ENCODE assay signal across 18 cellular contexts in genomic region chr6:166509193-166509592, GRCh38.
DNase-seq lines count a peak whose midpoint lies in the region; ATAC-seq and TF ChIP-seq lines count a peak whose summit lies in the region.
"Had no signal": no experiment of that assay in that cellular context is flagged by ENCODE, and none has a peak within 500 bp of the region (broad histone marks: within the 10 kb centered on the region; RNA-seq: fewer than 3 reads in every experiment).

No MANE protein-coding gene starts in this region.

- 95% methylated on average over 6 of the region's 8 CpGs for WGBS in mesenchymal stem cell

- H2BK120ac ChIP-seq in mesenchymal stem cell (ENCODE audit: low read depth, low read length): no peak overlapping the region

- H3F3A ChIP-seq in OCI-LY1 (ENCODE audit: insufficient read depth, low read length): no peaks in the 10 kb centered on the region

- DNase-seq in mesenchymal stem cell (no peak), neural crest cell (ENCODE audit: low read depth, low spot score) (no peak), NCI-H69 (lab: John Stamatoyannopoulos, UW) (no peak)
- DNase-seq in activated effector memory CD4-positive, alpha-beta T cell treated with Interleukin-2 at 50 U/mL for 16 hours: no peak
- DNase-seq: 8988T; ACHN; BE2C; C1 segment of cervical spinal cord; CD4-positive, alpha-beta memory T cell; CD4-positive, CD25-positive, alpha-beta regulatory T cell; CD8-positive, alpha-beta memory T cell; COR-L47; DMS79 treated with DMSO at 0.1 percent for 48 hours; GF-D8 had no signal

- H2BK5ac ChIP-seq in mesenchymal stem cell (ENCODE audit: low read depth, low read length, poor library complexity, severe bottlenecking): no peak overlapping the region

- H3K79me2 ChIP-seq in OCI-LY1 (ENCODE audit: insufficient read depth, low read length): no peaks in the 10 kb centered on the region

- H3K4me1 Mint-ChIP-seq in neural crest cell: peaks cover 7% of the 10 kb centered on the region
- H3K4me1 Mint-ChIP-seq: CD14-positive monocyte had no signal

- H2BK15ac ChIP-seq in mesenchymal stem cell (ENCODE audit: low read depth, poor library complexity, severe bottlenecking): peak overlapping the region; percentile 37

- H2AK5ac ChIP-seq in mesenchymal stem cell (ENCODE audit: low read length, severe bottlenecking): no peak overlapping the region

- no peak for ATAC-seq in GM21825 (IDR thresholded peaks at IDR 0.05; ENCODE audit: unreplicated experiment)

- no peak overlapping the region for H3K4me2 ChIP-seq in OCI-LY1 (ENCODE audit: low read length)
- no peak overlapping the region for H3K4me2 ChIP-seq in mesenchymal stem cell (ENCODE audit: low read length, poor library complexity, severe bottlenecking)
- H3K4me2 ChIP-seq: BLaER1 had no signal

- H3K4me3 Mint-ChIP-seq in neural crest cell: no peak overlapping the region
- H3K4me3 Mint-ChIP-seq: CD14-positive monocyte; CD4-positive, alpha-beta memory T cell; CD4-positive, CD25-positive, alpha-beta regulatory T cell; CD8-positive, alpha-beta memory T cell had no signal

- H3K9me2 ChIP-seq in OCI-LY1 (ENCODE audit: low read depth, low read length): no peaks in the 10 kb centered on the region

- no peaks in the 10 kb centered on the region for H3K9me3 Mint-ChIP-seq in neural crest cell
- H3K9me3 Mint-ChIP-seq: CD4-positive, alpha-beta memory T cell; CD4-positive, CD25-positive, alpha-beta regulatory T cell; CD8-positive, alpha-beta memory T cell had no signal

- H3K27me3 ChIP-seq in OCI-LY1 (ENCODE audit: insufficient read depth, low read length): peaks cover 3% of the 10 kb centered on the region; the same call in 1 of the 2 replicates
- H3K27me3 ChIP-seq in mesenchymal stem cell (ENCODE audit: control insufficient read depth in 1 of 2, insufficient read depth in 1 of 2, low read length in 2 of 2): no peaks in the 10 kb centered on the region
- H3K27me3 ChIP-seq: BE2C, BLaER1 had no signal

- H3K79me1 ChIP-seq in mesenchymal stem cell (replicated peaks; ENCODE audit: low read length, poor library complexity, severe bottlenecking): no peaks in the 10 kb centered on the region

- no peak overlapping the region for H3K14ac ChIP-seq in mesenchymal stem cell (ENCODE audit: low read length in 2 of 2)

- H3K9me3 ChIP-seq in OCI-LY1 (ENCODE audit: low read length): no peaks in the 10 kb centered on the region
- H3K9me3 ChIP-seq in mesenchymal stem cell (ENCODE audit: control insufficient read depth, low read length): no peaks in the 10 kb centered on the region
- H3K9me3 ChIP-seq: BE2C, BLaER1 had no signal

- peak overlapping the region; percentile 27 for H4K8ac ChIP-seq in mesenchymal stem cell (ENCODE audit: low read length)

- no peak overlapping the region for H3K9ac ChIP-seq in OCI-LY1 (ENCODE audit: low read length)
- no peak overlapping the region for H3K9ac ChIP-seq in mesenchymal stem cell (ENCODE audit: low read length)
- H3K9ac ChIP-seq: BLaER1 had no signal

- no peak overlapping the region for H2AFZ ChIP-seq in OCI-LY1 (ENCODE audit: low read length)
- no peak overlapping the region for H2AFZ ChIP-seq in mesenchymal stem cell (ENCODE audit: low read depth, low read length)

- H4K20me1 ChIP-seq in OCI-LY1 (ENCODE audit: insufficient read depth, low read length): no peaks in the 10 kb centered on the region
- H4K20me1 ChIP-seq: BLaER1 had no signal

- no peak overlapping the region for H4K91ac ChIP-seq in mesenchymal stem cell (ENCODE audit: low read length)

- H3K4me3 ChIP-seq in OCI-LY1 (ENCODE audit: low read depth, low read length, poor library complexity, severe bottlenecking) (no peak overlapping the region), mesenchymal stem cell (ENCODE audit: insufficient read depth in 1 of 2, low read depth in 1 of 2, low read length in 2 of 2) (no peak overlapping the region)
- H3K4me3 ChIP-seq: BLaER1 had no signal

- no peaks in the 10 kb centered on the region for H3K36me3 ChIP-seq in OCI-LY1 (ENCODE audit: insufficient read depth, low read length)
- peaks cover 21 to 25% of the 10 kb centered on the region in 2 experiments for H3K36me3 ChIP-seq in mesenchymal stem cell (ENCODE audit: control insufficient read depth in 1 of 2, insufficient read depth in 2 of 2, low read depth in 1 of 2, low read length in 2 of 2)
- H3K36me3 ChIP-seq: BLaER1 had no signal

- H2BK12ac ChIP-seq in mesenchymal stem cell (ENCODE audit: low read length in 2 of 2): no peak overlapping the region

- TF ChIP-seq CTCF in OCI-LY1 (IDR thresholded peaks at IDR 0.05; ENCODE audit: low read length) (peak; percentile 7; the same call in 1 of the 2 replicates), neural crest cell (conservative IDR thresholded peaks at IDR 0.05) (no peak)

- H3K18ac ChIP-seq in mesenchymal stem cell (ENCODE audit: low read depth in 1 of 2, low read length in 2 of 2): no peak overlapping the region

- H3K4me1 ChIP-seq in OCI-LY1 (ENCODE audit: insufficient read depth, low read length, severe bottlenecking): peaks cover 2% of the 10 kb centered on the region
- H3K4me1 ChIP-seq in mesenchymal stem cell (ENCODE audit: control insufficient read depth, insufficient read depth, low read depth, low read length): peaks cover 5% of the 10 kb centered on the region
- H3K4me1 ChIP-seq: BE2C had no signal

- H3K27ac Mint-ChIP-seq in neural crest cell (ENCODE audit: unreplicated experiment): peak overlapping the region; percentile 82
- H3K27ac Mint-ChIP-seq: CD4-positive, alpha-beta memory T cell; CD4-positive, CD25-positive, alpha-beta regulatory T cell; CD8-positive, alpha-beta memory T cell had no signal

- H3K4ac ChIP-seq in mesenchymal stem cell (ENCODE audit: low read depth in 1 of 2, low read length in 2 of 2): no peak overlapping the region

- no peaks in the 10 kb centered on the region for H3K27me3 Mint-ChIP-seq in neural crest cell (ENCODE audit: low read depth)
- H3K27me3 Mint-ChIP-seq: CD4-positive, alpha-beta memory T cell; CD4-positive, CD25-positive, alpha-beta regulatory T cell; CD8-positive, alpha-beta memory T cell had no signal

- H3K36me3 Mint-ChIP-seq in neural crest cell (ENCODE audit: low read depth): peaks cover 16% of the 10 kb centered on the region
- H3K36me3 Mint-ChIP-seq: CD14-positive monocyte had no signal

- H3K23ac ChIP-seq in mesenchymal stem cell (ENCODE audit: low read length in 2 of 2): no peak overlapping the region

- H3K27ac ChIP-seq in OCI-LY1 (ENCODE audit: low read depth, low read length, poor library complexity, severe bottlenecking) (no peak overlapping the region), mesenchymal stem cell (ENCODE audit: low read length, poor library complexity, severe bottlenecking) (no peak overlapping the region)
- H3K27ac ChIP-seq: BLaER1 had no signal
